ENCODE assay signal across 7 cellular contexts in genomic region chr6:157561037-157561790, GRCh38.
DNase-seq lines count a peak whose midpoint lies in the region; ATAC-seq, FAIRE-seq and TF ChIP-seq lines count a peak whose summit lies in the region.

No MANE protein-coding gene starts in this region.

- no peaks in the 10 kb centered on the region for H3K36me3 ChIP-seq in mucosa of rectum (ENCODE audit: control insufficient read depth in 2 of 2, insufficient read depth in 2 of 2, low read length in 2 of 2)
- H3K36me3 ChIP-seq in kidney (ENCODE audit: control insufficient read depth in 1 of 2, insufficient read depth in 2 of 2, low read length in 2 of 2): no peaks in the 10 kb centered on the region

- FAIRE-seq in kidney (lab: Jason Lieb, UNC): no peak

- peaks cover 4 to 11% of the 10 kb centered on the region in 2 donors for H3K4me1 ChIP-seq in mucosa of rectum (ENCODE audit: control insufficient read depth in 2 of 2, insufficient read depth in 2 of 2, low read length in 2 of 2)
- H3K4me1 ChIP-seq in kidney (ENCODE audit: control insufficient read depth in 1 of 2, insufficient read depth in 1 of 2, low read depth in 1 of 2, low read length in 2 of 2): no peaks in the 10 kb centered on the region

- H3K27ac ChIP-seq in mucosa of rectum (ENCODE audit: low read depth in 2 of 2, low read length in 2 of 2) (peak overlapping the region; percentile 19 to 35), kidney (ENCODE audit: low read depth in 2 of 2, low read length in 2 of 2) (no peak overlapping the region)

- H3K27me3 ChIP-seq in mucosa of rectum (ENCODE audit: control insufficient read depth in 2 of 2, insufficient read depth in 2 of 2, low read length in 2 of 2): no peaks in the 10 kb centered on the region

- TF ChIP-seq CTCF in kidney (IDR thresholded peaks at IDR 0.05; ENCODE audit: borderline replicate concordance, extremely low read depth, insufficient read depth): no peak

- no peak overlapping the region for H3K9ac ChIP-seq in mucosa of rectum (ENCODE audit: low read depth in 1 of 2, low read length in 2 of 2)
- no peak overlapping the region for H3K9ac ChIP-seq in kidney (ENCODE audit: low read length in 2 of 2)

- intact Hi-C loops in kidney (cut with DNase I): no loop called here

- H3K4me3 ChIP-seq in mucosa of rectum (ENCODE audit: low read length in 2 of 2) (no peak overlapping the region), kidney (ENCODE audit: low read length in 2 of 2) (no peak overlapping the region)

- peak; percentile 66 for DNase-seq in NAMALWA (ENCODE audit: low spot score)
- DNase-seq in HuH-7.5 (ENCODE audit: low spot score): no peak
- DNase-seq in pons (ENCODE audit: low spot score): no peak
- DNase-seq in kidney: no peak

- H3K9me3 ChIP-seq in mucosa of rectum (ENCODE audit: control insufficient read depth in 2 of 2, low read length in 2 of 2): no peaks in the 10 kb centered on the region
- peaks cover 0 to 2% of the 10 kb centered on the region in 2 donors for H3K9me3 ChIP-seq in kidney (ENCODE audit: control insufficient read depth in 1 of 2, low read length in 2 of 2)

- peak; percentile 31 for ATAC-seq in GM18907 (IDR thresholded peaks at IDR 0.05; ENCODE audit: unreplicated experiment)
- ATAC-seq in HG02623 (IDR thresholded peaks at IDR 0.05; ENCODE audit: unreplicated experiment): peak; percentile 25

Comparison
In these comparisons a context has a peak if more than half of its experiments do, and no peak if none do; other contexts are left out.
1. H3K27ac ChIP-seq: peak in mucosa of rectum (2 of 2); none in kidney (0 of 2).